In genomic region chr9:73155389-73155788, GRCh38 we compare ENCODE assay signal across 11 cellular contexts. TPM values are rescaled to one million over a fixed set of nuclear protein-coding genes. Genes with fewer than 3 reads are reported as not detected.
DNase-seq lines count a peak whose midpoint lies in the region; ATAC-seq lines count a peak whose summit lies in the region.
"Had no signal": no experiment of that assay in that cellular context is flagged by ENCODE, and none has a peak within 500 bp of the region (broad histone marks: within the 10 kb centered on the region; RNA-seq: fewer than 3 reads in every experiment).

No MANE protein-coding gene starts in this region.

- peak overlapping the region; percentile 77 for H3K4me3 Mint-ChIP-seq in stimulated activated naive CD8-positive, alpha-beta T cell treated with anti-CD3 and anti-CD28 coated beads, Interleukin-15, Interleukin-2, amounts not matched to agents 100 ng/mL and 50 ng/mL, for 24 hours
- peak overlapping the region; percentile 83 for H3K4me3 Mint-ChIP-seq in activated naive CD8-positive, alpha-beta T cell treated with anti-CD3 and anti-CD28 coated beads, Interleukin-2, amount 10 ng/mL, durations not matched to agents 7 days and 5 days
- H3K4me3 Mint-ChIP-seq in immature natural killer cell: peak overlapping the region; percentile 94 to 99 (median 96)

- peak overlapping the region; percentile 92 for H3K27ac Mint-ChIP-seq in stimulated activated naive CD8-positive, alpha-beta T cell treated with anti-CD3 and anti-CD28 coated beads, Interleukin-15, Interleukin-2, amounts not matched to agents 100 ng/mL and 50 ng/mL, for 24 hours
- H3K27ac Mint-ChIP-seq in activated naive CD8-positive, alpha-beta T cell treated with anti-CD3 and anti-CD28 coated beads, Interleukin-2, amount 10 ng/mL, durations not matched to agents 7 days and 5 days: peak overlapping the region; percentile 84
- peak overlapping the region; percentile 94 to 100 (median 99) for H3K27ac Mint-ChIP-seq in immature natural killer cell

- ATAC-seq in stimulated activated naive CD8-positive, alpha-beta T cell treated with anti-CD3 and anti-CD28 coated beads, Interleukin-15, Interleukin-2, amounts not matched to agents 100 U/mL and 50 U/mL, for 24 hours: no peak
- ATAC-seq in activated naive CD8-positive, alpha-beta T cell treated with anti-CD3 and anti-CD28 coated beads, Interleukin-2, amount 10 ng/mL, durations not matched to agents 7 days and 5 days (ENCODE audit: low read depth): peak; percentile 2
- no peak for ATAC-seq in HG03135 (IDR thresholded peaks at IDR 0.05; ENCODE audit: unreplicated experiment)

- no peaks in the 10 kb centered on the region for H3K9me3 Mint-ChIP-seq in stimulated activated naive CD8-positive, alpha-beta T cell treated with anti-CD3 and anti-CD28 coated beads, Interleukin-15, Interleukin-2, amounts not matched to agents 100 ng/mL and 50 ng/mL, for 24 hours
- no peaks in the 10 kb centered on the region for H3K9me3 Mint-ChIP-seq in activated naive CD8-positive, alpha-beta T cell treated with anti-CD3 and anti-CD28 coated beads, Interleukin-2, amount 10 ng/mL, durations not matched to agents 7 days and 5 days
- H3K9me3 Mint-ChIP-seq in immature natural killer cell: no peaks in the 10 kb centered on the region

- POLR2A ChIA-PET in activated naive CD8-positive, alpha-beta T cell treated with anti-CD3 and anti-CD28 coated beads, Interleukin-2, amount 10 ng/mL, durations not matched to agents 7 days and 5 days (lab: Charles Lee): interaction anchor here (1.4 to 1.7 kb wide), 2 partner anchors 22 to 24 kb away, joined by 5 to 8 read pairs; no protein-coding TSS in a partner anchor

- no peaks in the 10 kb centered on the region for H3K27me3 Mint-ChIP-seq in stimulated activated naive CD8-positive, alpha-beta T cell treated with anti-CD3 and anti-CD28 coated beads, Interleukin-15, Interleukin-2, amounts not matched to agents 100 ng/mL and 50 ng/mL, for 24 hours
- H3K27me3 Mint-ChIP-seq in activated naive CD8-positive, alpha-beta T cell treated with anti-CD3 and anti-CD28 coated beads, Interleukin-2, amount 10 ng/mL, durations not matched to agents 7 days and 5 days: no peaks in the 10 kb centered on the region
- H3K27me3 Mint-ChIP-seq in immature natural killer cell (ENCODE audit: low read depth in 3 of 3): peaks cover 1 to 10% (median 3%) of the 10 kb centered on the region in 3 donors

- H3K36me3 Mint-ChIP-seq in stimulated activated naive CD8-positive, alpha-beta T cell treated with anti-CD3 and anti-CD28 coated beads, Interleukin-15, Interleukin-2, amounts not matched to agents 100 ng/mL and 50 ng/mL, for 24 hours (ENCODE audit: low read depth): peaks cover 26% of the 10 kb centered on the region
- H3K36me3 Mint-ChIP-seq in activated naive CD8-positive, alpha-beta T cell treated with anti-CD3 and anti-CD28 coated beads, Interleukin-2, amount 10 ng/mL, durations not matched to agents 7 days and 5 days: peaks cover 25% of the 10 kb centered on the region
- peaks cover 19 to 42% (median 22%) of the 10 kb centered on the region in 3 donors for H3K36me3 Mint-ChIP-seq in immature natural killer cell

- peaks cover 95% of the 10 kb centered on the region for H3K4me1 Mint-ChIP-seq in stimulated activated naive CD8-positive, alpha-beta T cell treated with anti-CD3 and anti-CD28 coated beads, Interleukin-15, Interleukin-2, amounts not matched to agents 100 ng/mL and 50 ng/mL, for 24 hours (ENCODE audit: low read depth)
- H3K4me1 Mint-ChIP-seq in activated naive CD8-positive, alpha-beta T cell treated with anti-CD3 and anti-CD28 coated beads, Interleukin-2, amount 10 ng/mL, durations not matched to agents 7 days and 5 days: peaks cover 52% of the 10 kb centered on the region
- peaks cover 61 to 97% of the 10 kb centered on the region in 2 donors for H3K4me1 Mint-ChIP-seq in immature natural killer cell

- no peak for DNase-seq in stimulated activated naive CD8-positive, alpha-beta T cell treated with anti-CD3 and anti-CD28 coated beads, Interleukin-15, Interleukin-2, amounts not matched to agents 100 U/mL and 50 U/mL, for 24 hours
- DNase-seq in activated naive CD8-positive, alpha-beta T cell treated with anti-CD3 and anti-CD28 coated beads, Interleukin-2, amount 10 ng/mL, durations not matched to agents 7 days and 5 days: no peak
- DNase-seq in immature natural killer cell (peak in 2 of 3 donors; percentile 28 to 39), kidney glomerular epithelial cell (lab: John Stamatoyannopoulos, UW) (no peak), NCI-H526 (lab: John Stamatoyannopoulos, UW) (no peak), NK-92 (lab: John Stamatoyannopoulos, UW; ENCODE audit: unreplicated experiment) (no peak)
- DNase-seq: caudate nucleus, NCI-H1417, ovary had no signal

RNA-seq across cellular contexts. Expression of gene ANXA1, which starts 3.7 kb away (rescaled TPM):
- total RNA-seq in activated naive CD8-positive, alpha-beta T cell treated with anti-CD3 and anti-CD28 coated beads, Interleukin-2, amount 10 ng/mL, durations not matched to agents 7 days and 5 days: 100 to 1,000 TPM; 171 to 187 TPM
- 100 to 1,000 TPM; 426 to 769 (median 538) TPM for polyA plus RNA-seq in immature natural killer cell

Comparison
In these comparisons a context has a peak if more than half of its experiments do, and no peak if none do; other contexts are left out.
1. DNase-seq: peak in immature natural killer cell (2 of 3); none in stimulated activated naive CD8-positive, alpha-beta T cell treated with anti-CD3 and anti-CD28 coated beads, Interleukin-15, Interleukin-2, amounts not matched to agents 100 U/mL and 50 U/mL, for 24 hours (single experiment), activated naive CD8-positive, alpha-beta T cell treated with anti-CD3 and anti-CD28 coated beads, Interleukin-2, amount 10 ng/mL, durations not matched to agents 7 days and 5 days (single experiment), kidney glomerular epithelial cell (single experiment), NCI-H526 (0 of 2) and NK-92 (single experiment).
2. Peak in every context shown above with its lines, with median percentiles within 50 percentile points of each other: H3K27ac Mint-ChIP-seq and H3K4me3 Mint-ChIP-seq.